ENCODE assay signal across 8 cellular contexts in genomic region chr5:119367502-119368237, GRCh38. TPM values are rescaled to one million over a fixed set of nuclear protein-coding genes. Genes with fewer than 3 reads are reported as not detected.
DNase-seq lines count a peak whose midpoint lies in the region; ATAC-seq and TF ChIP-seq lines count a peak whose summit lies in the region.

No MANE protein-coding gene starts in this region.

- H3K4me1 ChIP-seq in CD4-positive, CD25-positive, alpha-beta regulatory T cell (ENCODE audit: control insufficient read depth, insufficient read depth, low read length, poor library complexity, severe bottlenecking) = peaks cover 80% of the 10 kb centered on the region
- H3K4me1 ChIP-seq in stomach = peaks cover 11 to 70% (median 36%) of the 10 kb centered on the region in 4 donors

- peak overlapping the region; percentile 76 for H3K27ac ChIP-seq in CD4-positive, CD25-positive, alpha-beta regulatory T cell (ENCODE audit: insufficient read depth, low read length, poor library complexity, severe bottlenecking)
- H3K27ac ChIP-seq in stomach = peak overlapping the region in 3 of 5 donors; percentile 38 to 49 (median 46)

- peak in 2 of 3 donors; percentile 16 to 61 for DNase-seq in CD4-positive, CD25-positive, alpha-beta regulatory T cell
- DNase-seq in amniotic stem cell (lab: John Stamatoyannopoulos, UW) = peak; percentile 29
- no peak for DNase-seq in stomach
- DNase-seq in AG20443 (ENCODE audit: low spot score) = no peak
- no peak for DNase-seq in NCI-H2107 treated with DMSO at 0.1 percent for 48 hours (lab: John Stamatoyannopoulos, UW; ENCODE audit: unreplicated experiment)
- DNase-seq in NCI-H1694 (lab: John Stamatoyannopoulos, UW) = no peak

- H3K9me3 Mint-ChIP-seq in CD4-positive, CD25-positive, alpha-beta regulatory T cell = peaks cover 0 to 2% (median 0%) of the 10 kb centered on the region in 7 donors

- intact Hi-C loops in stomach (cut with DNase I; ENCODE audit: low total_unique reads) = no loop called here

- H3K36me3 Mint-ChIP-seq in CD4-positive, CD25-positive, alpha-beta regulatory T cell = peaks cover 28% of the 10 kb centered on the region

- no peak for TF ChIP-seq CTCF in stomach (IDR thresholded peaks at IDR 0.05)

- no peak for TF ChIP-seq EP300 in stomach (IDR thresholded peaks at IDR 0.05)

- H3K4me3 Mint-ChIP-seq in CD4-positive, CD25-positive, alpha-beta regulatory T cell = peak overlapping the region; percentile 69 to 87 (median 76)

- H3K27ac Mint-ChIP-seq in CD4-positive, CD25-positive, alpha-beta regulatory T cell = peak overlapping the region; percentile 82 to 99 (median 83)

- no peaks in the 10 kb centered on the region for H3K27me3 ChIP-seq in CD4-positive, CD25-positive, alpha-beta regulatory T cell (ENCODE audit: control insufficient read depth, insufficient read depth, low read length)
- H3K27me3 ChIP-seq in stomach = no peaks in the 10 kb centered on the region

- H3K4me1 Mint-ChIP-seq in CD4-positive, CD25-positive, alpha-beta regulatory T cell = peaks cover 42 to 89% (median 76%) of the 10 kb centered on the region in 4 donors

- H3K27me3 Mint-ChIP-seq in CD4-positive, CD25-positive, alpha-beta regulatory T cell = no peaks in the 10 kb centered on the region

- TF ChIP-seq POLR2A in stomach (IDR thresholded peaks at IDR 0.05) = no peak

- 28 to 53% (median 52%) methylated on average over 1 of the region's 1 CpG for WGBS in stomach, 5 donors

- H3K9me3 ChIP-seq in CD4-positive, CD25-positive, alpha-beta regulatory T cell (ENCODE audit: control insufficient read depth in 2 of 2, low read length in 2 of 2) = no peaks in the 10 kb centered on the region
- H3K9me3 ChIP-seq in stomach = no peaks in the 10 kb centered on the region

- ATAC-seq in CD4-positive, CD25-positive, alpha-beta regulatory T cell (ENCODE audit: low read depth in 2 of 2) = peak in 1 of 2 donors; percentile 17
- ATAC-seq in GM19438 (IDR thresholded peaks at IDR 0.05; ENCODE audit: low read depth, unreplicated experiment) (peak; percentile 60), HG03439 (IDR thresholded peaks at IDR 0.05; ENCODE audit: unreplicated experiment) (peak; percentile 71)

- H3K4me3 ChIP-seq in CD4-positive, CD25-positive, alpha-beta regulatory T cell (ENCODE audit: low read depth, low read length) = peak overlapping the region; percentile 75
- no peak overlapping the region for H3K4me3 ChIP-seq in stomach

- peaks cover 8% of the 10 kb centered on the region for H3K36me3 ChIP-seq in CD4-positive, CD25-positive, alpha-beta regulatory T cell (ENCODE audit: control insufficient read depth, insufficient read depth, low read length)
- H3K36me3 ChIP-seq in stomach = no peaks in the 10 kb centered on the region

RNA-seq across cellular contexts. Expression of gene TNFAIP8, which starts 11.9 kb away (rescaled TPM):
- total RNA-seq in CD4-positive, CD25-positive, alpha-beta regulatory T cell = 120 TPM
- polyA plus RNA-seq in CD4-positive, CD25-positive, alpha-beta regulatory T cell = 100 to 1,000 TPM; 183 to 244 (median 202) TPM
- 10 to 100 TPM in 3 of 5 donors, 1 to 10 TPM in 2; 1.2 to 37.1 (median 10.7) TPM for total RNA-seq in stomach
- polyA plus RNA-seq in stomach = 10 to 100 TPM in 2 of 3 donors, 1 to 10 TPM in 1; 9.6 to 18.4 (median 14.9) TPM

Comparison
In these comparisons a context has a peak if more than half of its experiments do, and no peak if none do; other contexts are left out.
1. DNase-seq: peak in CD4-positive, CD25-positive, alpha-beta regulatory T cell (2 of 3) and amniotic stem cell (single experiment); none in stomach (single experiment), AG20443 (single experiment), NCI-H2107 treated with DMSO at 0.1 percent for 48 hours (single experiment) and NCI-H1694 (single experiment).